Comparison of ENCODE assay signal across 8 cellular contexts in genomic region chr9:2017209-2017458, GRCh38. TPM values are rescaled to one million over a fixed set of nuclear protein-coding genes. Genes with fewer than 3 reads are reported as not detected.
A peak's percentile ranks its signal among the peaks of the same experiment; 100 is the strongest.
DNase-seq lines count a peak whose midpoint lies in the region; ATAC-seq and TF ChIP-seq lines count a peak whose summit lies in the region.

No MANE protein-coding gene starts in this region.

- H3K9me3 ChIP-seq in CD4-positive, CD25-positive, alpha-beta regulatory T cell (ENCODE audit: control insufficient read depth in 2 of 2, low read length in 2 of 2): no peaks in the 10 kb centered on the region

- peaks cover 0 to 3% (median 0%) of the 10 kb centered on the region in 7 donors for H3K9me3 Mint-ChIP-seq in CD4-positive, CD25-positive, alpha-beta regulatory T cell
- H3K9me3 Mint-ChIP-seq in neural crest cell: no peaks in the 10 kb centered on the region

- H3K27me3 ChIP-seq in CD4-positive, CD25-positive, alpha-beta regulatory T cell (ENCODE audit: control insufficient read depth, insufficient read depth, low read length): no peaks in the 10 kb centered on the region

- H3K4me1 Mint-ChIP-seq in CD4-positive, CD25-positive, alpha-beta regulatory T cell: peaks cover 30 to 53% (median 45%) of the 10 kb centered on the region in 4 donors
- H3K4me1 Mint-ChIP-seq in neural crest cell: peaks cover 23% of the 10 kb centered on the region

- H3K4me3 Mint-ChIP-seq in CD4-positive, CD25-positive, alpha-beta regulatory T cell: peak overlapping the region; percentile 91 to 100 (median 99)
- H3K4me3 Mint-ChIP-seq in neural crest cell: peak overlapping the region; percentile 88

- peaks cover 14% of the 10 kb centered on the region for H3K27me3 Mint-ChIP-seq in CD4-positive, CD25-positive, alpha-beta regulatory T cell
- peaks cover 84% of the 10 kb centered on the region for H3K27me3 Mint-ChIP-seq in neural crest cell (ENCODE audit: low read depth)

- no peak for DNase-seq in CD4-positive, CD25-positive, alpha-beta regulatory T cell
- DNase-seq in epithelial cell of esophagus (ENCODE audit: low read depth) (no peak), neural crest cell (ENCODE audit: low read depth, low spot score) (no peak), cerebellar cortex (ENCODE audit: low spot score) (no peak)

- peaks cover 46% of the 10 kb centered on the region for H3K4me1 ChIP-seq in CD4-positive, CD25-positive, alpha-beta regulatory T cell (ENCODE audit: control insufficient read depth, insufficient read depth, low read length, poor library complexity, severe bottlenecking)

- TF ChIP-seq CTCF in epithelial cell of esophagus (IDR thresholded peaks at IDR 0.05; ENCODE audit: insufficient read depth, low read depth, low read length, missing control alignments) (no peak), neural crest cell (conservative IDR thresholded peaks at IDR 0.05) (no peak)

- H3K27ac ChIP-seq in CD4-positive, CD25-positive, alpha-beta regulatory T cell (ENCODE audit: insufficient read depth, low read length, poor library complexity, severe bottlenecking): peak overlapping the region; percentile 93

- H3K36me3 Mint-ChIP-seq in CD4-positive, CD25-positive, alpha-beta regulatory T cell: peaks cover 5% of the 10 kb centered on the region
- H3K36me3 Mint-ChIP-seq in neural crest cell (ENCODE audit: low read depth): no peaks in the 10 kb centered on the region

- no peak overlapping the region for H3K4me3 ChIP-seq in CD4-positive, CD25-positive, alpha-beta regulatory T cell (ENCODE audit: low read depth, low read length)
- H3K4me3 ChIP-seq in epithelial cell of esophagus (ENCODE audit: low read length): peak overlapping the region; percentile 85

- no peaks in the 10 kb centered on the region for H3K36me3 ChIP-seq in CD4-positive, CD25-positive, alpha-beta regulatory T cell (ENCODE audit: control insufficient read depth, insufficient read depth, low read length)

- H3K27ac Mint-ChIP-seq in CD4-positive, CD25-positive, alpha-beta regulatory T cell: peak overlapping the region; percentile 98 to 100 (median 99)
- H3K27ac Mint-ChIP-seq in neural crest cell (ENCODE audit: unreplicated experiment): no peak overlapping the region

- ATAC-seq in CD4-positive, CD25-positive, alpha-beta regulatory T cell (ENCODE audit: low read depth in 2 of 2): no peak
- ATAC-seq in GM18870 (IDR thresholded peaks at IDR 0.05; ENCODE audit: unreplicated experiment) (no peak), GM21619 (IDR thresholded peaks at IDR 0.05; ENCODE audit: unreplicated experiment) (no peak), GM18519 (IDR thresholded peaks at IDR 0.05; ENCODE audit: low FRiP score, unreplicated experiment) (no peak)

TF ChIP-seq in PFSK-1, 5 proteins besides CTCF, POLR2A, EP300 and RAD21:
- TF ChIP-seq REST (IDR thresholded peaks at IDR 0.05; ENCODE audit: insufficient read depth in 1 of 2, low read depth in 2 of 2, low read length in 2 of 2): no peak
- TF ChIP-seq TAF1 (IDR thresholded peaks at IDR 0.05; ENCODE audit: borderline replicate concordance, insufficient read depth, low read length): 0 out of 2 replicates have a peak, but pooled peaks have one; percentile 30

RNA-seq across cellular contexts. Expression of gene SMARCA2, which starts 2.0 kb away (rescaled TPM):
- total RNA-seq in CD4-positive, CD25-positive, alpha-beta regulatory T cell: 298 TPM
- polyA plus RNA-seq in CD4-positive, CD25-positive, alpha-beta regulatory T cell: 10 to 100 TPM; 28.7 to 45.5 (median 34.9) TPM
- 37.2 TPM for polyA plus RNA-seq in PFSK-1 (2012; ENCODE audit: insufficient read length, low read depth)
- 19.4 and 23.9 TPM in 2 replicates for total RNA-seq in neural crest cell

Comparison
In these comparisons a context has a peak if more than half of its experiments do, and no peak if none do; other contexts are left out.
1. RNA of gene SMARCA2, which starts 2.0 kb away (total RNA-seq): 298 TPM in CD4-positive, CD25-positive, alpha-beta regulatory T cell (single experiment); 19.4 to 23.9 TPM in neural crest cell; every median in the first group is over 10 times any median in the second.